In genomic region chr15:69531302-69532027, GRCh38 we compare ENCODE assay signal across 19 cellular contexts.
A peak's percentile ranks its signal among the peaks of the same experiment; 100 is the strongest.
DNase-seq lines count a peak whose midpoint lies in the region; ATAC-seq and TF ChIP-seq lines count a peak whose summit lies in the region.
"Had no signal": no experiment of that assay in that cellular context is flagged by ENCODE, and none has a peak within 500 bp of the region (broad histone marks: within the 10 kb centered on the region; RNA-seq: fewer than 3 reads in every experiment).

No MANE protein-coding gene starts in this region.

- H3K27me3 Mint-ChIP-seq in progenitor cell of endocrine pancreas = peaks cover 76% of the 10 kb centered on the region

- no peak overlapping the region for H3K4ac ChIP-seq in trophoblast cell (ENCODE audit: low read depth, low read length)

- ATAC-seq in GM18870 (IDR thresholded peaks at IDR 0.05; ENCODE audit: unreplicated experiment) = no peak
- ATAC-seq: activated CD8-positive, alpha-beta T cell treated with anti-CD3 and anti-CD28 coated beads, Interleukin-2, amount 10 ng/mL, durations not matched to agents 7 days and 5 days; psoas muscle; SK-N-SH treated with all-trans-retinoic acid at 6 μM for 48 hours had no signal

- H2BK120ac ChIP-seq in trophoblast cell (ENCODE audit: insufficient read depth, low read length, poor library complexity) = no peak overlapping the region

- TF ChIP-seq CTCF in HEK293 (tag by site-specific recombination; IDR thresholded peaks at IDR 0.05) = no peak
- TF ChIP-seq CTCF in progenitor cell of endocrine pancreas (IDR thresholded peaks at IDR 0.05; ENCODE audit: unreplicated experiment) = no peak

- H2AFZ ChIP-seq in trophoblast cell (ENCODE audit: insufficient read depth, low read length, poor library complexity) = no peak overlapping the region

- no peak overlapping the region for H2BK5ac ChIP-seq in trophoblast cell (ENCODE audit: low read depth, low read length, poor library complexity)

- H2BK12ac ChIP-seq in trophoblast cell (ENCODE audit: low read length) = no peak overlapping the region

- H3K9me3 ChIP-seq in HEK293 (ENCODE audit: control insufficient read depth, insufficient read depth, low read depth, low read length) (no peaks in the 10 kb centered on the region), trophoblast cell (ENCODE audit: insufficient read depth, low read depth, low read length) (peaks cover 3% of the 10 kb centered on the region)
- H3K9me3 ChIP-seq: ascending aorta; BLaER1 treated with 17β-estradiol and CSF1 and Interleukin-3, amounts not matched to agents 10 nM and 100 nM; psoas muscle; thyroid gland had no signal

- H3K36me3 ChIP-seq in HEK293 (ENCODE audit: control insufficient read depth in 2 of 2, insufficient read depth in 1 of 2, low read length in 2 of 2) (no peaks in the 10 kb centered on the region), trophoblast cell (ENCODE audit: control insufficient read depth in 1 of 2, insufficient read depth in 2 of 2, low read length in 2 of 2) (no peaks in the 10 kb centered on the region)
- H3K36me3 ChIP-seq: ascending aorta; BLaER1 treated with 17β-estradiol and CSF1 and Interleukin-3, amounts not matched to agents 10 nM and 100 nM; thyroid gland had no signal

- no peaks in the 10 kb centered on the region for H3K79me1 ChIP-seq in trophoblast cell (ENCODE audit: low read length)

- no peak overlapping the region for H3K18ac ChIP-seq in trophoblast cell (ENCODE audit: low read length)

- no peaks in the 10 kb centered on the region for H3K4me1 ChIP-seq in HEK293 (ENCODE audit: control insufficient read depth, insufficient read depth, low read length)
- H3K4me1 ChIP-seq in trophoblast cell (ENCODE audit: control insufficient read depth in 1 of 2, insufficient read depth in 2 of 2, low read length in 2 of 2) = peaks cover 2 to 3% of the 10 kb centered on the region in 2 experiments
- H3K4me1 ChIP-seq: psoas muscle, thyroid gland had no signal

- H3K4me3 Mint-ChIP-seq in progenitor cell of endocrine pancreas (ENCODE audit: low read depth) = no peak overlapping the region
- H3K4me3 Mint-ChIP-seq: activated CD8-positive, alpha-beta T cell treated with anti-CD3 and anti-CD28 coated beads, Interleukin-2, amount 10 ng/mL, durations not matched to agents 7 days and 5 days; HFFc6 had no signal

- H3K23ac ChIP-seq in trophoblast cell (ENCODE audit: low read length) = no peak overlapping the region

- no peak overlapping the region for H3K27ac Mint-ChIP-seq in progenitor cell of endocrine pancreas
- H3K27ac Mint-ChIP-seq: activated CD8-positive, alpha-beta T cell treated with anti-CD3 and anti-CD28 coated beads, Interleukin-2, amount 10 ng/mL, durations not matched to agents 7 days and 5 days; activated T-helper 2 cell treated with anti-CD3 and anti-CD28 coated beads, Interferon-gamma antibody, Interleukin-2, Interleukin-4, amounts not matched to agents 10 μg/mL and 5 μg/mL and 100 μg/mL, durations not matched to agents 14 hours and 24 hours and 36 hours; HFFc6 had no signal

- no peak overlapping the region for H3K4me3 ChIP-seq in HEK293 (ENCODE audit: low read depth, low read length)
- no peak overlapping the region for H3K4me3 ChIP-seq in trophoblast cell (ENCODE audit: low read depth, low read length)
- H3K4me3 ChIP-seq: ascending aorta; BLaER1 treated with 17β-estradiol and CSF1 and Interleukin-3, amounts not matched to agents 10 nM and 100 nM; psoas muscle; thyroid gland had no signal

- no peak overlapping the region for H3K14ac ChIP-seq in trophoblast cell (ENCODE audit: low read length)

- no CpG with 5 or more reads among the region's 16 CpGs for WGBS in trophoblast cell (ENCODE audit: extremely low coverage, insufficient coverage, insufficient read length)

- CTCF ChIA-PET in HEK293 (lab: Yijun Ruan, JAX) = interaction anchor here (0.6 to 3.4 kb wide), 6 partner anchors 10 to 222 kb away, joined by 3 to 12 read pairs (median 3); no protein-coding TSS in a partner anchor

- no peak overlapping the region for H4K8ac ChIP-seq in trophoblast cell (ENCODE audit: low read depth, low read length)

- H3K4me1 Mint-ChIP-seq in progenitor cell of endocrine pancreas (ENCODE audit: low read depth) = peaks cover 13% of the 10 kb centered on the region

- no peak overlapping the region for H3K4me2 ChIP-seq in trophoblast cell (ENCODE audit: low read length)
- H3K4me2 ChIP-seq: BLaER1 treated with 17β-estradiol and CSF1 and Interleukin-3, amounts not matched to agents 10 nM and 100 nM had no signal

- no peaks in the 10 kb centered on the region for H3K27me3 ChIP-seq in trophoblast cell (ENCODE audit: insufficient read depth, low read length)
- H3K27me3 ChIP-seq: ascending aorta, thyroid gland had no signal

- H3K9me3 Mint-ChIP-seq in progenitor cell of endocrine pancreas (ENCODE audit: low read depth) = no peaks in the 10 kb centered on the region
- H3K9me3 Mint-ChIP-seq: activated T-helper 2 cell treated with anti-CD3 and anti-CD28 coated beads, Interferon-gamma antibody, Interleukin-2, Interleukin-4, amounts not matched to agents 10 μg/mL and 5 μg/mL and 100 μg/mL, durations not matched to agents 14 hours and 24 hours and 36 hours; HFFc6 had no signal

- DNase-seq in NCI-H226 (peak; percentile 42), fibroblast of peridontal ligament (ENCODE audit: extremely low read depth) (peak; percentile 16), posterior cingulate gyrus (peak in 9 of 10 donors; percentile 28 to 92 (median 46)), trophoblast cell (no peak), progenitor cell of endocrine pancreas (ENCODE audit: low spot score, unreplicated experiment) (no peak)
- DNase-seq in activated CD8-positive, alpha-beta memory T cell treated with anti-CD3 and anti-CD28 coated beads, Interleukin-2, amount 50 U/mL, for 4 hours = no peak
- DNase-seq: activated CD8-positive, alpha-beta T cell treated with anti-CD3 and anti-CD28 coated beads, Interleukin-2, amount 10 ng/mL, durations not matched to agents 7 days and 5 days; DND-41; HFFc6; midbrain; psoas muscle; stimulated activated CD4-positive, alpha-beta T cell treated with anti-CD3 and anti-CD28 coated beads, Interleukin-1b, Interleukin-23, amount 100 ng/mL, for 48 hours; thyroid gland had no signal

- H2AK5ac ChIP-seq in trophoblast cell (ENCODE audit: low read length) = no peak overlapping the region

- H4K91ac ChIP-seq in trophoblast cell (ENCODE audit: low read depth, low read length) = no peak overlapping the region

- H3K27ac ChIP-seq in HEK293 (ENCODE audit: extremely low read depth, low read depth, low read length) (no peak overlapping the region), trophoblast cell (ENCODE audit: low read depth, low read length) (no peak overlapping the region)
- H3K27ac ChIP-seq: BLaER1 treated with 17β-estradiol and CSF1 and Interleukin-3, amounts not matched to agents 10 nM and 100 nM; psoas muscle; thyroid gland had no signal

- POLR2A ChIA-PET in HEK293 (lab: Yijun Ruan, JAX) = interaction anchor here (0.9 kb wide), 1 partner anchor 118 kb away, joined by 3 read pairs; the partner anchor contains the start of gene KIF23

- no peak overlapping the region for H3K9ac ChIP-seq in trophoblast cell (ENCODE audit: low read length)
- H3K9ac ChIP-seq: BLaER1 treated with 17β-estradiol and CSF1 and Interleukin-3, amounts not matched to agents 10 nM and 100 nM had no signal

- intact Hi-C loops in posterior cingulate gyrus (cut with DNase I) = no loop called here

- no peak overlapping the region for H4K12ac ChIP-seq in trophoblast cell (ENCODE audit: low read depth, low read length)

- H3K79me2 ChIP-seq in trophoblast cell (ENCODE audit: control insufficient read depth, insufficient read depth, low read length, poor library complexity) = no peaks in the 10 kb centered on the region

- no peaks in the 10 kb centered on the region for H3K36me3 Mint-ChIP-seq in progenitor cell of endocrine pancreas (ENCODE audit: insufficient read depth)

TF ChIP-seq in HEK293, 187 proteins besides CTCF, POLR2A, EP300 and RAD21:
- TF ChIP-seq ZIC2 (tag by site-specific recombination; IDR thresholded peaks at IDR 0.05) (peak; percentile 36; the same call in 1 of the 2 replicates), ZNF560 (tag by site-specific recombination; IDR thresholded peaks at IDR 0.05; ENCODE audit: borderline replicate concordance) (no peak)
TF ChIP-seq in HEK293: peak in this region for 1.

Comparison
In these comparisons a context has a peak if more than half of its experiments do, and no peak if none do; other contexts are left out.
1. DNase-seq: peak in NCI-H226 (single experiment), fibroblast of peridontal ligament (single experiment) and posterior cingulate gyrus (9 of 10); none in activated CD8-positive, alpha-beta memory T cell treated with anti-CD3 and anti-CD28 coated beads, Interleukin-2, amount 50 U/mL, for 4 hours (single experiment), trophoblast cell (0 of 2) and progenitor cell of endocrine pancreas (single experiment).